1 cellular context compared by ENCODE assay signal in the genomic region with DNA sequence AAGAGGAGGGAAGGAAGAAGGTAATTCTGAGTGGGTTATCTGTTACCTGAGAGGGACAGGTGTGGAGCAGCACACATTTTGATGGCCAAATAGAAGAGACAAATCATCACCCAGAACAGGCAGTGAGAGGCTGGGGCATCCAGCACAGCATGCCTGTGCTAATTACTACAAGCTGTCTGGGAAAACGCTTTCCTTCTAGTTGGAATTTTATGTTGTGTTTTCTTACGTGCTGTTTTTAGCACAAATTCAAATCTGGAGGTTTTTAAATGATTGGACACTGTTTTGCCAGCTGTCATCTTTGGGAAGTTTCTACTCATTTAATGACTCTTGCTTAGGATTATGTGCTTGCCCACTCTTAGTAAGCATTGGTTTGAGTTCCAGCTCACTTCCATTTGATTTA.
TF ChIP-seq lines count a peak whose summit lies in the region.

No MANE protein-coding gene starts in this region.

TF ChIP-seq in GM23338, 12 proteins besides CTCF, POLR2A, EP300 and RAD21 (continued from another document):
- TF ChIP-seq, protein P1, sequence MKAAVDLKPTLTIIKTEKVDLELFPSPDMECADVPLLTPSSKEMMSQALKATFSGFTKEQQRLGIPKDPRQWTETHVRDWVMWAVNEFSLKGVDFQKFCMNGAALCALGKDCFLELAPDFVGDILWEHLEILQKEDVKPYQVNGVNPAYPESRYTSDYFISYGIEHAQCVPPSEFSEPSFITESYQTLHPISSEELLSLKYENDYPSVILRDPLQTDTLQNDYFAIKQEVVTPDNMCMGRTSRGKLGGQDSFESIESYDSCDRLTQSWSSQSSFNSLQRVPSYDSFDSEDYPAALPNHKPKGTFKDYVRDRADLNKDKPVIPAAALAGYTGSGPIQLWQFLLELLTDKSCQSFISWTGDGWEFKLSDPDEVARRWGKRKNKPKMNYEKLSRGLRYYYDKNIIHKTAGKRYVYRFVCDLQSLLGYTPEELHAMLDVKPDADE (IDR thresholded peaks at IDR 0.05), result no peak
- TF ChIP-seq NANOG (IDR thresholded peaks at IDR 0.05; ENCODE audit: borderline replicate concordance) (no peak), POLR2AphosphoS5 (IDR thresholded peaks at IDR 0.05; ENCODE audit: low read depth) (no peak), JUNB (IDR thresholded peaks at IDR 0.05; ENCODE audit: unreplicated experiment) (no peak), EZH2phosphoT487 (IDR thresholded peaks at IDR 0.05; ENCODE audit: unreplicated experiment) (no peak), REST (IDR thresholded peaks at IDR 0.05; ENCODE audit: unreplicated experiment) (no peak), ZNF114 (CRISPR knock-in tag; IDR thresholded peaks at IDR 0.05) (no peak), STAT1 (IDR thresholded peaks at IDR 0.05; ENCODE audit: unreplicated experiment) (no peak), ZNF331 (CRISPR knock-in tag; IDR thresholded peaks at IDR 0.05; ENCODE audit: low read depth) (no peak)
- TF ChIP-seq, protein P2, sequence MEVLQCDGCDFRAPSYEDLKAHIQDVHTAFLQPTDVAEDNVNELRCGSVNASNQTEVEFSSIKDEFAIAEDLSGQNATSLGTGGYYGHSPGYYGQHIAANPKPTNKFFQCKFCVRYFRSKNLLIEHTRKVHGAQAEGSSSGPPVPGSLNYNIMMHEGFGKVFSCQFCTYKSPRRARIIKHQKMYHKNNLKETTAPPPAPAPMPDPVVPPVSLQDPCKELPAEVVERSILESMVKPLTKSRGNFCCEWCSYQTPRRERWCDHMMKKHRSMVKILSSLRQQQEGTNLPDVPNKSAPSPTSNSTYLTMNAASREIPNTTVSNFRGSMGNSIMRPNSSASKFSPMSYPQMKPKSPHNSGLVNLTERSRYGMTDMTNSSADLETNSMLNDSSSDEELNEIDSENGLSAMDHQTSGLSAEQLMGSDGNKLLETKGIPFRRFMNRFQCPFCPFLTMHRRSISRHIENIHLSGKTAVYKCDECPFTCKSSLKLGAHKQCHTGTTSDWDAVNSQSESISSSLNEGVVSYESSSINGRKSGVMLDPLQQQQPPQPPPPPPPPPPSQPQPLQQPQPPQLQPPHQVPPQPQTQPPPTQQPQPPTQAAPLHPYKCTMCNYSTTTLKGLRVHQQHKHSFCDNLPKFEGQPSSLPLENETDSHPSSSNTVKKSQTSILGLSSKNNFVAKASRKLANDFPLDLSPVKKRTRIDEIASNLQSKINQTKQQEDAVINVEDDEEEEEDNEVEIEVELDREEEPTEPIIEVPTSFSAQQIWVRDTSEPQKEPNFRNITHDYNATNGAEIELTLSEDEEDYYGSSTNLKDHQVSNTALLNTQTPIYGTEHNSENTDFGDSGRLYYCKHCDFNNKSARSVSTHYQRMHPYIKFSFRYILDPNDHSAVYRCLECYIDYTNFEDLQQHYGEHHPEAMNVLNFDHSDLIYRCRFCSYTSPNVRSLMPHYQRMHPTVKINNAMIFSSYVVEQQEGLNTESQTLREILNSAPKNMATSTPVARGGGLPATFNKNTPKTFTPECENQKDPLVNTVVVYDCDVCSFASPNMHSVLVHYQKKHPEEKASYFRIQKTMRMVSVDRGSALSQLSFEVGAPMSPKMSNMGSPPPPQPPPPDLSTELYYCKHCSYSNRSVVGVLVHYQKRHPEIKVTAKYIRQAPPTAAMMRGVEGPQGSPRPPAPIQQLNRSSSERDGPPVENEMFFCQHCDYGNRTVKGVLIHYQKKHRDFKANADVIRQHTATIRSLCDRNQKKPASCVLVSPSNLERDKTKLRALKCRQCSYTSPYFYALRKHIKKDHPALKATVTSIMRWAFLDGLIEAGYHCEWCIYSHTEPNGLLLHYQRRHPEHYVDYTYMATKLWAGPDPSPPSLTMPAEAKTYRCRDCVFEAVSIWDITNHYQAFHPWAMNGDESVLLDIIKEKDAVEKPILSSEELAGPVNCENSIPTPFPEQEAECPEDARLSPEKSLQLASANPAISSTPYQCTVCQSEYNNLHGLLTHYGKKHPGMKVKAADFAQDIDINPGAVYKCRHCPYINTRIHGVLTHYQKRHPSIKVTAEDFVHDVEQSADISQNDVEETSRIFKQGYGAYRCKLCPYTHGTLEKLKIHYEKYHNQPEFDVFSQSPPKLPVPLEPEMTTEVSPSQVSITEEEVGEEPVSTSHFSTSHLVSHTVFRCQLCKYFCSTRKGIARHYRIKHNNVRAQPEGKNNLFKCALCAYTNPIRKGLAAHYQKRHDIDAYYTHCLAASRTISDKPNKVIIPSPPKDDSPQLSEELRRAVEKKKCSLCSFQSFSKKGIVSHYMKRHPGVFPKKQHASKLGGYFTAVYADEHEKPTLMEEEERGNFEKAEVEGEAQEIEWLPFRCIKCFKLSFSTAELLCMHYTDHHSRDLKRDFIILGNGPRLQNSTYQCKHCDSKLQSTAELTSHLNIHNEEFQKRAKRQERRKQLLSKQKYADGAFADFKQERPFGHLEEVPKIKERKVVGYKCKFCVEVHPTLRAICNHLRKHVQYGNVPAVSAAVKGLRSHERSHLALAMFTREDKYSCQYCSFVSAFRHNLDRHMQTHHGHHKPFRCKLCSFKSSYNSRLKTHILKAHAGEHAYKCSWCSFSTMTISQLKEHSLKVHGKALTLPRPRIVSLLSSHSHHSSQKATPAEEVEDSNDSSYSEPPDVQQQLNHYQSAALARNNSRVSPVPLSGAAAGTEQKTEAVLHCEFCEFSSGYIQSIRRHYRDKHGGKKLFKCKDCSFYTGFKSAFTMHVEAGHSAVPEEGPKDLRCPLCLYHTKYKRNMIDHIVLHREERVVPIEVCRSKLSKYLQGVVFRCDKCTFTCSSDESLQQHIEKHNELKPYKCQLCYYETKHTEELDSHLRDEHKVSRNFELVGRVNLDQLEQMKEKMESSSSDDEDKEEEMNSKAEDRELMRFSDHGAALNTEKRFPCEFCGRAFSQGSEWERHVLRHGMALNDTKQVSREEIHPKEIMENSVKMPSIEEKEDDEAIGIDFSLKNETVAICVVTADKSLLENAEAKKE (CRISPR knock-in tag; IDR thresholded peaks at IDR 0.05), result no peak
